8 cellular contexts compared by ENCODE assay signal in genomic region chr5:112976432-112977309, GRCh38. TPM values are rescaled to one million over a fixed set of nuclear protein-coding genes. Genes with fewer than 3 reads are reported as not detected.
DNase-seq lines count a peak whose midpoint lies in the region; ATAC-seq, FAIRE-seq and TF ChIP-seq lines count a peak whose summit lies in the region.

Gene DCP2, plus strand, starts transcription at chr5:112976798. Its CDS starts 136 bp downstream, at chr5:112976934.

- peak; percentile 98 for FAIRE-seq in islet of Langerhans (lab: Jason Lieb, UNC)

- peak within 1 kb of the TSS; percentile 94 for H3K4me3 ChIP-seq in AG10803 (ENCODE audit: low read length)

- DNase-seq in AG10803 (ENCODE audit: low read depth) (peak; percentile 99), NCI-H460 (ENCODE audit: extremely low read depth, low read depth) (peak; percentile 99), cerebellar nuclear complex (lab: John Stamatoyannopoulos, UW) (peak; percentile 54 to 97)
- peak; percentile 92 for DNase-seq in activated CD4-positive, CD25-positive, alpha-beta regulatory T cell treated with anti-CD3 and anti-CD28 coated beads, Interleukin-2, amount 50 U/mL, for 72 hours
- DNase-seq in stimulated activated CD4-positive, alpha-beta T cell treated with anti-CD3 and anti-CD28 coated beads, Interleukin-12 subunit alpha, Interleukin-12 subunit beta, amount 100 ng/mL, for 4 hours = peak; percentile 88

- no peak for TF ChIP-seq CTCF in AG10803 (conservative IDR thresholded peaks at IDR 0.05; ENCODE audit: low read length)

- ATAC-seq in GM19043 (IDR thresholded peaks at IDR 0.05; ENCODE audit: low read depth, unreplicated experiment) (peak; percentile 98), HG03378 (IDR thresholded peaks at IDR 0.05; ENCODE audit: unreplicated experiment) (peak; percentile 99)

RNA-seq across cellular contexts. Expression of gene DCP2, which starts in this region (rescaled TPM):
- 36.6 and 45.1 TPM in 2 replicates for total RNA-seq in NCI-H460 (2014; rRNA removed; shearing (Covaris generic))
- polyA plus RNA-seq in NCI-H460 (2014; cell fraction: nucleus; rRNA removed) = 22.0 and 32.9 TPM in 2 replicates

Comparison
In these comparisons a context has a peak if more than half of its experiments do, and no peak if none do; other contexts are left out.
1. Peak in every context shown above with its lines: DNase-seq, ATAC-seq and H3K4me3 ChIP-seq.